ENCODE assay signal across 8 cellular contexts in genomic region chr22:44685384-44686056, GRCh38. TPM values are rescaled to one million over a fixed set of nuclear protein-coding genes. Genes with fewer than 3 reads are reported as not detected.
A peak's percentile ranks its signal among the peaks of the same experiment; 100 is the strongest.
DNase-seq lines count a peak whose midpoint lies in the region; ATAC-seq and TF ChIP-seq lines count a peak whose summit lies in the region.

No MANE protein-coding gene starts in this region.

- peak overlapping the region in 1 of 2 experiments; percentile 59; a peak in 1 of 4 replicates for H3K27ac ChIP-seq in SK-N-SH (ENCODE audit: low read depth in 2 of 2, low read length in 1 of 2)

- no peaks in the 10 kb centered on the region for H3K27me3 ChIP-seq in SK-N-SH (ENCODE audit: insufficient read depth)

- H3K27me3 Mint-ChIP-seq in activated naive CD4-positive, alpha-beta T cell treated with anti-CD3 and anti-CD28 coated beads, Interleukin-2, amount 10 ng/mL, durations not matched to agents 7 days and 5 days: peaks cover 7% of the 10 kb centered on the region

- peaks cover 60% of the 10 kb centered on the region for H3K4me1 Mint-ChIP-seq in activated naive CD4-positive, alpha-beta T cell treated with anti-CD3 and anti-CD28 coated beads, Interleukin-2, amount 10 ng/mL, durations not matched to agents 7 days and 5 days

- H3K36me3 ChIP-seq in SK-N-SH (replicated peaks in 1 of 2; ENCODE audit: control insufficient read depth in 1 of 2, insufficient read depth in 2 of 2, low read length in 1 of 2): no peaks in the 10 kb centered on the region

- no peak; the same call in 1 of the 2 replicates for TF ChIP-seq RAD21 in SK-N-SH (IDR thresholded peaks at IDR 0.05; ENCODE audit: low read length)

- H2AFZ ChIP-seq in SK-N-SH (ENCODE audit: low read depth): no peak overlapping the region

- H3K4me1 ChIP-seq in SK-N-SH (ENCODE audit: control insufficient read depth in 1 of 2, insufficient read depth in 2 of 2, low read depth in 1 of 2, low read length in 1 of 2): peaks cover 0 to 14% of the 10 kb centered on the region in 2 experiments; a peak in 1 of 4 replicates

- H3K9ac ChIP-seq in SK-N-SH: no peak overlapping the region

- H4K20me1 ChIP-seq in SK-N-SH (ENCODE audit: insufficient read depth): no peaks in the 10 kb centered on the region

- H3K9me3 ChIP-seq in SK-N-SH: no peaks in the 10 kb centered on the region

- TF ChIP-seq CTCF in GM10266 (IDR thresholded peaks at IDR 0.05; ENCODE audit: control insufficient read depth, insufficient read depth, low read depth, missing control alignments) (no peak), SK-N-SH (IDR thresholded peaks at IDR 0.05) (no peak)

- peak; percentile 41 for ATAC-seq in HG03025 (IDR thresholded peaks at IDR 0.05; ENCODE audit: low FRiP score, unreplicated experiment)
- no peak for ATAC-seq in GM21529 (IDR thresholded peaks at IDR 0.05; ENCODE audit: unreplicated experiment)

- H3K9me2 ChIP-seq in SK-N-SH: no peaks in the 10 kb centered on the region

- CTCF ChIA-PET in SK-N-SH (lab: Yijun Ruan, JAX): interaction anchor here (0.5 to 41.0 kb wide), 31 partner anchors 9 to 711 kb away, joined by 3 to 642 read pairs (median 4); partner anchors contain the start of gene ARHGAP8
- CTCF ChIA-PET in activated naive CD4-positive, alpha-beta T cell treated with anti-CD3 and anti-CD28 coated beads, Interleukin-2, amount 10 ng/mL, durations not matched to agents 7 days and 5 days (lab: Charles Lee): interaction anchor here (0.6 to 4.3 kb wide), 21 partner anchors 9 to 330 kb away, joined by 3 to 19 read pairs (median 4); no protein-coding TSS in a partner anchor

- POLR2A ChIA-PET in SK-N-SH (lab: Yijun Ruan, JAX): no interaction called here

- peak overlapping the region; percentile 82 for H3K27ac Mint-ChIP-seq in activated naive CD4-positive, alpha-beta T cell treated with anti-CD3 and anti-CD28 coated beads, Interleukin-2, amount 10 ng/mL, durations not matched to agents 7 days and 5 days

- no peak overlapping the region for H3K4me3 ChIP-seq in SK-N-SH (ENCODE audit: low read depth in 2 of 2, low read length in 1 of 2)

- no peaks in the 10 kb centered on the region for H3F3A ChIP-seq in SK-N-SH (replicated peaks; ENCODE audit: insufficient read depth)

- H3K9me3 Mint-ChIP-seq in activated naive CD4-positive, alpha-beta T cell treated with anti-CD3 and anti-CD28 coated beads, Interleukin-2, amount 10 ng/mL, durations not matched to agents 7 days and 5 days: no peaks in the 10 kb centered on the region

- peaks cover 8% of the 10 kb centered on the region for H3K36me3 Mint-ChIP-seq in activated naive CD4-positive, alpha-beta T cell treated with anti-CD3 and anti-CD28 coated beads, Interleukin-2, amount 10 ng/mL, durations not matched to agents 7 days and 5 days

- DNase-seq in GM10266 (ENCODE audit: extremely low spot score): peak; percentile 61
- DNase-seq in SK-N-SH: peak; percentile 60
- DNase-seq in activated naive CD4-positive, alpha-beta T cell treated with anti-CD3 and anti-CD28 coated beads, Interleukin-2, amount 10 ng/mL, durations not matched to agents 7 days and 5 days: peak; percentile 87
- peak; percentile 90 for DNase-seq in islet precursor cell
- peak; percentile 74 for DNase-seq in stimulated activated CD8-positive, alpha-beta memory T cell treated with anti-CD3 and anti-CD28 coated beads, Interleukin-4, amount 100 ng/mL, for 24 hours (ENCODE audit: low read depth)
- DNase-seq in HK-2 (ENCODE audit: unreplicated experiment): no peak

- H3K79me2 ChIP-seq in SK-N-SH (ENCODE audit: insufficient read depth): no peaks in the 10 kb centered on the region

- H3K4me3 Mint-ChIP-seq in activated naive CD4-positive, alpha-beta T cell treated with anti-CD3 and anti-CD28 coated beads, Interleukin-2, amount 10 ng/mL, durations not matched to agents 7 days and 5 days: no peak overlapping the region

- WGBS in SK-N-SH (ENCODE audit: low lambda C conversion rate): 81% methylated on average over 8 of the region's 11 CpGs

- no peak for TF ChIP-seq EP300 in SK-N-SH (IDR thresholded peaks at IDR 0.05; ENCODE audit: borderline replicate concordance in 1 of 2, low read depth in 1 of 2, low read length in 1 of 2)

- no peak overlapping the region for H3K4me2 ChIP-seq in SK-N-SH

TF ChIP-seq in SK-N-SH, 30 proteins besides CTCF, POLR2A, EP300 and RAD21:
- TF ChIP-seq USF1 (IDR thresholded peaks at IDR 0.05; ENCODE audit: borderline replicate concordance, low read depth) (no peak), EZH2phosphoT487 (IDR thresholded peaks at IDR 0.05; ENCODE audit: borderline replicate concordance, low read depth) (no peak)

RNA-seq across cellular contexts. Expression of gene PRR5, which starts 16.5 kb away (rescaled TPM):
- polyA plus RNA-seq in SK-N-SH (2012; rRNA removed): 1.3 TPM in 2 replicates
- 0.86 and 1.4 TPM in 2 replicates for polyA plus RNA-seq in SK-N-SH (2012; cell fraction: cytosol; rRNA removed)
- polyA plus RNA-seq in SK-N-SH (2012; cell fraction: nucleus; rRNA removed): 2.5 and 2.6 TPM in 2 replicates
